1 cellular context compared by ENCODE assay signal in genomic region chr14:24430143-24430681, GRCh38.
A peak's percentile ranks its signal among the peaks of the same experiment; 100 is the strongest.
TF ChIP-seq lines count a peak whose summit lies in the region.

No MANE protein-coding gene starts in this region.

TF ChIP-seq in HepG2, 621 proteins besides CTCF, POLR2A, EP300 and RAD21 (continued from another document and continues in another):
- TF ChIP-seq ZNF687 (CRISPR knock-in tag; IDR thresholded peaks at IDR 0.05) = peak; percentile 36; the same call in 1 of the 2 replicates
- 0 out of 2 replicates have a peak, but pooled peaks have one; percentile 0 for TF ChIP-seq SOX13 (IDR thresholded peaks at IDR 0.05)
- no peak for TF ChIP-seq SOX13 (CRISPR knock-in tag; conservative IDR thresholded peaks at IDR 0.05 in 1 of 2, IDR thresholded peaks at IDR 0.05 in 1 of 2)
- TF ChIP-seq FOXK1 (CRISPR knock-in tag; IDR thresholded peaks at IDR 0.05; ENCODE audit: borderline replicate concordance, low read depth) = peak; percentile 36; the same call in 1 of the 2 replicates
- peak; percentile 54; the same call in 1 of the 2 replicates for TF ChIP-seq HNF4G (IDR thresholded peaks at IDR 0.05; ENCODE audit: borderline replicate concordance, low read depth, low read length)
- TF ChIP-seq HNF4G (CRISPR knock-in tag; IDR thresholded peaks at IDR 0.05; ENCODE audit: borderline replicate concordance, low read depth) = peak; percentile 17; the same call in 1 of the 2 replicates
- TF ChIP-seq CBX2 (IDR thresholded peaks at IDR 0.05; ENCODE audit: low read depth, low read length) = no peak
- TF ChIP-seq CBX2 (CRISPR knock-in tag; IDR thresholded peaks at IDR 0.05; ENCODE audit: low read depth) = 0 out of 2 replicates have a peak, but pooled peaks have one; percentile 9
- peak; percentile 40 for TF ChIP-seq ARID4A (CRISPR knock-in tag; IDR thresholded peaks at IDR 0.05; ENCODE audit: borderline replicate concordance)
- TF ChIP-seq CHD4 (IDR thresholded peaks at IDR 0.05; ENCODE audit: borderline replicate concordance, low read length) = no peak
- no peak for TF ChIP-seq NR3C1 (CRISPR knock-in tag; IDR thresholded peaks at IDR 0.05)
- TF ChIP-seq U2AF1 (optimal IDR thresholded peaks at IDR 0.05; ENCODE audit: low read depth, low read length) = peak; percentile 23
- peak; percentile 68; the same call in 1 of the 2 replicates for TF ChIP-seq FOXO1 (CRISPR knock-in tag; IDR thresholded peaks at IDR 0.05)
- TF ChIP-seq TARDBP (CRISPR knock-in tag; IDR thresholded peaks at IDR 0.05) = peak; percentile 55; the same call in 1 of the 2 replicates
- TF ChIP-seq ZNF646 (CRISPR knock-in tag; IDR thresholded peaks at IDR 0.05) = no peak
- TF ChIP-seq POLR2G (IDR thresholded peaks at IDR 0.05; ENCODE audit: low read depth, low read length) = peak; percentile 78; the same call in 1 of the 2 replicates
- TF ChIP-seq XBP1 (CRISPR knock-in tag; IDR thresholded peaks at IDR 0.05) = no peak
- TF ChIP-seq FOSL1 (CRISPR knock-in tag; IDR thresholded peaks at IDR 0.05; ENCODE audit: borderline replicate concordance) = 0 out of 2 replicates have a peak, but pooled peaks have one; percentile 32
- no peak for TF ChIP-seq NR2F6 (IDR thresholded peaks at IDR 0.05)
- TF ChIP-seq NR2F6 (CRISPR knock-in tag; IDR thresholded peaks at IDR 0.05) = peak; percentile 11; the same call in 1 of the 2 replicates
- no peak for TF ChIP-seq RFX5 (IDR thresholded peaks at IDR 0.05; ENCODE audit: low read depth, low read length)
- no peak for TF ChIP-seq ZNF382 (CRISPR knock-in tag; IDR thresholded peaks at IDR 0.05; ENCODE audit: borderline replicate concordance)
- TF ChIP-seq HMGA1 (CRISPR knock-in tag; conservative IDR thresholded peaks at IDR 0.05) = no peak
- no peak for TF ChIP-seq ZBTB49 (CRISPR knock-in tag; IDR thresholded peaks at IDR 0.05; ENCODE audit: borderline replicate concordance)
- TF ChIP-seq FOXA1 (IDR thresholded peaks at IDR 0.05) = no peak
- peak; percentile 61 for TF ChIP-seq FOXA1 (CRISPR knock-in tag; IDR thresholded peaks at IDR 0.05)
- TF ChIP-seq RBM22 (optimal IDR thresholded peaks at IDR 0.05; ENCODE audit: low read length) = peak; percentile 55
- 0 out of 2 replicates have a peak, but pooled peaks have one; percentile 7 for TF ChIP-seq CBFB (CRISPR knock-in tag; IDR thresholded peaks at IDR 0.05)
- peak; percentile 73; the same call in 1 of the 2 replicates for TF ChIP-seq ZNF354B (CRISPR knock-in tag; IDR thresholded peaks at IDR 0.05)
- TF ChIP-seq ZNF121 (CRISPR knock-in tag; IDR thresholded peaks at IDR 0.05) = no peak
- 0 out of 2 replicates have a peak, but pooled peaks have one; percentile 30 for TF ChIP-seq ETV6 (CRISPR knock-in tag; conservative IDR thresholded peaks at IDR 0.05)
- TF ChIP-seq SNAPC2 (CRISPR knock-in tag; IDR thresholded peaks at IDR 0.05) = 0 out of 2 replicates have a peak, but pooled peaks have one; percentile 34
- no peak for TF ChIP-seq MAFK (conservative IDR thresholded peaks at IDR 0.05 in 1 of 2, IDR thresholded peaks at IDR 0.05 in 1 of 2; ENCODE audit: low read length in 2 of 2)
- no peak for TF ChIP-seq ZFP36L2 (CRISPR knock-in tag; IDR thresholded peaks at IDR 0.05)
- TF ChIP-seq ATRX (CRISPR knock-in tag; IDR thresholded peaks at IDR 0.05; ENCODE audit: borderline replicate concordance) = no peak
- TF ChIP-seq ZSCAN12 (CRISPR knock-in tag; IDR thresholded peaks at IDR 0.05) = peak; percentile 67; the same call in 1 of the 2 replicates
- TF ChIP-seq SRSF4 (IDR thresholded peaks at IDR 0.05; ENCODE audit: low read depth, low read length, poor library complexity, severe bottlenecking) = no peak
- TF ChIP-seq SRSF1 (optimal IDR thresholded peaks at IDR 0.05; ENCODE audit: low read depth, low read length) = no peak
- TF ChIP-seq NONO (IDR thresholded peaks at IDR 0.05) = no peak
- no peak for TF ChIP-seq NONO (CRISPR knock-in tag; conservative IDR thresholded peaks at IDR 0.05)
- TF ChIP-seq ZNF7 (CRISPR knock-in tag; IDR thresholded peaks at IDR 0.05) = peak; percentile 45; the same call in 1 of the 2 replicates
- TF ChIP-seq NBN (conservative IDR thresholded peaks at IDR 0.05) = no peak
- TF ChIP-seq ZNF432 (CRISPR knock-in tag; IDR thresholded peaks at IDR 0.05; ENCODE audit: borderline replicate concordance) = no peak
- no peak for TF ChIP-seq ZNF160 (CRISPR knock-in tag; IDR thresholded peaks at IDR 0.05)
- TF ChIP-seq ZNF251 (CRISPR knock-in tag; IDR thresholded peaks at IDR 0.05) = peak; percentile 13; the same call in 1 of the 2 replicates
- no peak for TF ChIP-seq ZBTB33 (CRISPR knock-in tag; IDR thresholded peaks at IDR 0.05)
- no peak for TF ChIP-seq FOXP1 (IDR thresholded peaks at IDR 0.05)
- TF ChIP-seq FOXP1 (CRISPR knock-in tag; IDR thresholded peaks at IDR 0.05) = peak; percentile 77
